ENCODE assay signal across 22 cellular contexts in the genomic region with DNA sequence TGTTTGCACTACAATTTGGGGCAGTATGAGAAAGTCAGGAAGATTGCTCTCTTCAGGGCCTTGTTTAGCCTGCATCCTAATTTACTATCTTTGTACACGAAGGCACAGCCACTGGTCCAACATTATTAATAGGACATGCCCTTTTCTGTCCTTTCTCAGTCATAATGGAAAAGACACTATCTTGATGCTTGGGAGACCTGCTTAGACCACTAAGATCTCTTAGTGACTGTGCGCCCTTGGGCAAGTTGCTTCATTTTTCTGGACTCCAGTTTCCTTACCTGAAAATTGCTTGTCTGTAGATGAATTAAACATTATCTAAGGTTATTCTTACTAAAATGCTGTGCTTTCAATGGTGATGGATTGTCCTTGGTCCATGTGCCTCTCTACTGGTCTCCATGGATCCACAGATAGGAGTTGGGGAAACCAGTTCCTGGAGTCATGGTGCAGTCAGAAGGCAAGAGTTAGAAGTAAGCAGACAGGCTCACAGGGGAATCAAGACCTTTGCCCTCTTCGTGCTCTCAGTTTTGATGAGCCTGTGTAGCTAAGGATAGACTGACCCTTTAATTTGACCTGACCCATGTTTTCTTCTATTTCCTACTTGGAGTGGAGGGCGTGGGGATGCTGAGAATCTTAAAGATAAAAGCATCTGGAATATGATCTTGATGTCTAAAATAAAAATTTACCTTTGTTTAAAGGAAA.
"Had no signal": no experiment of that assay in that cellular context is flagged by ENCODE, and none has a peak within 500 bp of the region (broad histone marks: within the 10 kb centered on the region; RNA-seq: fewer than 3 reads in every experiment).

No MANE protein-coding gene starts in this region.

- DNase-seq: cortex of kidney; dorsolateral prefrontal cortex; effector CD8-positive, alpha-beta T cell; gastrocnemius medialis; islet precursor cell; left lung; mesendoderm; naive thymus-derived CD4-positive, alpha-beta T cell; right lobe of liver; stimulated activated CD4-positive, alpha-beta T cell treated with anti-CD3 and anti-CD28 coated beads, Interleukin-4, amount 100 ng/mL, for 1 hour; stimulated activated CD8-positive, alpha-beta memory T cell treated with anti-CD3 and anti-CD28 coated beads, Interleukin-4, amount 100 ng/mL, for 48 hours; tibial artery; upper lobe of left lung; uterus had no signal

- H3K36me3 Mint-ChIP-seq: naive thymus-derived CD4-positive, alpha-beta T cell; stimulated activated effector memory CD8-positive, alpha-beta T cell treated with anti-CD3 and anti-CD28 coated beads, Interleukin-12 subunit alpha, Interleukin-12 subunit beta, amount 100 ng/mL, for 72 hours had no signal

- H3K9me3 ChIP-seq: gastrocnemius medialis, right lobe of liver, uterus had no signal

- ATAC-seq: gastrocnemius medialis; left lung; naive thymus-derived CD4-positive, alpha-beta T cell; right lobe of liver; stimulated activated effector memory CD8-positive, alpha-beta T cell treated with anti-CD3 and anti-CD28 coated beads, Interleukin-12 subunit alpha, Interleukin-12 subunit beta, amount 100 ng/mL, for 72 hours had no signal

- H3K4me1 Mint-ChIP-seq: naive thymus-derived CD4-positive, alpha-beta T cell; stimulated activated effector memory CD8-positive, alpha-beta T cell treated with anti-CD3 and anti-CD28 coated beads, Interleukin-12 subunit alpha, Interleukin-12 subunit beta, amount 100 ng/mL, for 72 hours had no signal

- H3K4me3 Mint-ChIP-seq: naive thymus-derived CD4-positive, alpha-beta T cell; stimulated activated effector memory CD8-positive, alpha-beta T cell treated with anti-CD3 and anti-CD28 coated beads, Interleukin-12 subunit alpha, Interleukin-12 subunit beta, amount 100 ng/mL, for 72 hours; stimulated activated naive CD8-positive, alpha-beta T cell treated with anti-CD3 and anti-CD28 coated beads, Interleukin-15, Interleukin-2, amounts not matched to agents 100 ng/mL and 50 ng/mL, for 24 hours had no signal

- FAIRE-seq: endometrium had no signal

- H3K27me3 ChIP-seq: dorsolateral prefrontal cortex, esophagus muscularis mucosa, gastrocnemius medialis, heart right ventricle, left lung, neutrophil, right lobe of liver, tibial artery, upper lobe of left lung, uterus had no signal

- H3K27me3 Mint-ChIP-seq: stimulated activated naive CD8-positive, alpha-beta T cell treated with anti-CD3 and anti-CD28 coated beads, Interleukin-15, Interleukin-2, amounts not matched to agents 100 ng/mL and 50 ng/mL, for 24 hours had no signal

- H3K4me1 ChIP-seq: left lung, right lobe of liver, uterus had no signal

- H3K27ac Mint-ChIP-seq: stimulated activated effector memory CD8-positive, alpha-beta T cell treated with anti-CD3 and anti-CD28 coated beads, Interleukin-12 subunit alpha, Interleukin-12 subunit beta, amount 100 ng/mL, for 72 hours; stimulated activated naive CD8-positive, alpha-beta T cell treated with anti-CD3 and anti-CD28 coated beads, Interleukin-15, Interleukin-2, amounts not matched to agents 100 ng/mL and 50 ng/mL, for 24 hours had no signal

- H3K36me3 ChIP-seq: esophagus muscularis mucosa, gastrocnemius medialis, heart right ventricle, left lung, neutrophil, right lobe of liver, tibial artery, upper lobe of left lung, uterus had no signal

- H3K27ac ChIP-seq: dorsolateral prefrontal cortex, epithelial cell of prostate, esophagus muscularis mucosa, gastrocnemius medialis, heart right ventricle, left lung, neutrophil, right lobe of liver, tibial artery, upper lobe of left lung, uterus had no signal

- H3K4me3 ChIP-seq: dorsolateral prefrontal cortex, esophagus muscularis mucosa, gastrocnemius medialis, heart right ventricle, left lung, lung, right lobe of liver, tibial artery, upper lobe of left lung, uterus had no signal
